ENCODE assay signal across 18 cellular contexts in the genomic region with DNA sequence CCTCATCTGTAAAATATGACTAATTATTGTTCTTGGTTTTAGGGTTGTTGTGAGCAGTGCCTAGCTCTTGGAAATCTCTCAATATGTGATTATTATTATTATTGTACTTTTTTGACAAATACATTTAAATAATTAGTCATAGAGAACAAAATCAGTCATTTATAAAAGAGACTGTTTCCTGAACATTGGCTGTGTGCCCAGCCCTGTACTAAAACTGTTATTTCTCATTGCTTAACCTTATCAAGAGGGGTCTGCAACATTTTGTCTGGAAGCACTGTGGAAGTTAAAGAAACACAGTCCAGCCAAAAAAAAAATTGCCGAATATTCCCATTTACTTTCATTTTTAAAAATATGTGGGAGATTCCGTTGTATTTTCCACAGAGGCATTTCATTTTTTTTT.
DNase-seq lines count a peak whose midpoint lies in the region; TF ChIP-seq lines count a peak whose summit lies in the region.
"Had no signal": no experiment of that assay in that cellular context is flagged by ENCODE, and none has a peak within 500 bp of the region (broad histone marks: within the 10 kb centered on the region; RNA-seq: fewer than 3 reads in every experiment).

No MANE protein-coding gene starts in this region.

- 0 out of 2 replicates have a peak overlapping the region, but pooled peaks have one; percentile 21 for H2AFZ ChIP-seq in GM23248
- H2AFZ ChIP-seq: GM23338 had no signal

- no peaks in the 10 kb centered on the region for H3K27me3 ChIP-seq in GM23248 (replicated peaks; ENCODE audit: insufficient read depth)
- H3K27me3 ChIP-seq in adipocyte (replicated peaks; ENCODE audit: control insufficient read depth, insufficient read depth, low read length) = no peaks in the 10 kb centered on the region

- H3K9me2 ChIP-seq in GM23248 (ENCODE audit: insufficient read depth) = no peaks in the 10 kb centered on the region; the same call in 1 of the 2 replicates

- no peaks in the 10 kb centered on the region for H3K36me3 ChIP-seq in GM23248 (ENCODE audit: low read depth)
- no peaks in the 10 kb centered on the region for H3K36me3 ChIP-seq in adipocyte (ENCODE audit: control insufficient read depth, insufficient read depth, low read length, severe bottlenecking)

- H3F3A ChIP-seq in GM23248 (ENCODE audit: insufficient read depth) = no peaks in the 10 kb centered on the region

- H3K4me2 ChIP-seq in GM23248 (ENCODE audit: unreplicated experiment) = no peak overlapping the region
- H3K4me2 ChIP-seq: A549, GM23338 had no signal

- no peaks in the 10 kb centered on the region for H3K9me3 ChIP-seq in GM23248 (ENCODE audit: low read depth)
- no peaks in the 10 kb centered on the region for H3K9me3 ChIP-seq in adipocyte (ENCODE audit: control insufficient read depth, low read length)
- H3K9me3 ChIP-seq: A549 had no signal

- no peak overlapping the region for H3K4me3 Mint-ChIP-seq in nephron
- H3K4me3 Mint-ChIP-seq: GM23338 had no signal

- H3K4me3 ChIP-seq in GM23248 (peak overlapping the region; percentile 23; the same call in 1 of the 2 replicates), adipocyte (ENCODE audit: low read length) (peak overlapping the region; percentile 75), fibroblast of mammary gland (ENCODE audit: control insufficient read depth, low read depth, low read length) (no peak overlapping the region)
- H3K4me3 ChIP-seq: A549, GM23338, K562 had no signal

- no peak for DNase-seq in GM23248
- no peak for DNase-seq in adipocyte (ENCODE audit: low read depth)
- peak; percentile 38 for DNase-seq in fibroblast of mammary gland (ENCODE audit: low read depth)
- DNase-seq in foreskin melanocyte = no peak
- DNase-seq in DMS153 (lab: John Stamatoyannopoulos, UW) = no peak
- DNase-seq in NAMALWA (ENCODE audit: low spot score) = no peak
- no peak for DNase-seq in anterior cingulate cortex (lab: John Stamatoyannopoulos, UW)
- DNase-seq: AML-193, DMS79, NCI-H146, NCI-H2081 treated with DMSO at 0.1 percent for 48 hours, NCI-H526, Right ventricle myocardium superior had no signal

- H3K27me3 Mint-ChIP-seq in nephron (ENCODE audit: low read depth) = no peaks in the 10 kb centered on the region

- peaks cover 14% of the 10 kb centered on the region for H3K4me1 Mint-ChIP-seq in nephron
- H3K4me1 Mint-ChIP-seq: GM23338 had no signal

- peak overlapping the region; percentile 39 to 52 (median 46) for H3K27ac Mint-ChIP-seq in nephron
- H3K27ac Mint-ChIP-seq: GM23338 had no signal

- H3K79me2 ChIP-seq in GM23248 (ENCODE audit: insufficient read depth) = no peaks in the 10 kb centered on the region

- no peak overlapping the region for H3K9ac ChIP-seq in GM23248
- H3K9ac ChIP-seq in adipocyte (ENCODE audit: low read length) = peak overlapping the region; percentile 56

- peaks cover 4% of the 10 kb centered on the region for H3K36me3 Mint-ChIP-seq in nephron (ENCODE audit: low read depth)

- H4K20me1 ChIP-seq in GM23248 (ENCODE audit: insufficient read depth) = no peaks in the 10 kb centered on the region

- TF ChIP-seq CTCF in fibroblast of mammary gland (conservative IDR thresholded peaks at IDR 0.05; ENCODE audit: control insufficient read depth, insufficient read depth, low read depth, low read length) = no peak
- TF ChIP-seq CTCF in nephron (IDR thresholded peaks at IDR 0.05; ENCODE audit: unreplicated experiment in 3 of 3) = no peak

- H3K9me3 Mint-ChIP-seq in nephron = peaks cover 6% of the 10 kb centered on the region

- in situ Hi-C loops in GM23248 (cut with MboI) = no loop called here

- H3K4me1 ChIP-seq in GM23248 (ENCODE audit: insufficient read depth) = no peaks in the 10 kb centered on the region
- H3K4me1 ChIP-seq in adipocyte (ENCODE audit: control insufficient read depth, insufficient read depth, low read length) = peaks cover 19% of the 10 kb centered on the region
- H3K4me1 ChIP-seq: A549 had no signal

- WGBS in GM23248 (ENCODE audit: low coverage in 1 of 2, low lambda C conversion rate in 2 of 2, missing lambda C conversion rate in 2 of 2), 2 experiments = 34 to 42% methylated on average over 2 of the region's 2 CpGs

- H3K27ac ChIP-seq in GM23248 = no peak overlapping the region
- H3K27ac ChIP-seq: A549, HL-60 had no signal
